In the genomic region with DNA sequence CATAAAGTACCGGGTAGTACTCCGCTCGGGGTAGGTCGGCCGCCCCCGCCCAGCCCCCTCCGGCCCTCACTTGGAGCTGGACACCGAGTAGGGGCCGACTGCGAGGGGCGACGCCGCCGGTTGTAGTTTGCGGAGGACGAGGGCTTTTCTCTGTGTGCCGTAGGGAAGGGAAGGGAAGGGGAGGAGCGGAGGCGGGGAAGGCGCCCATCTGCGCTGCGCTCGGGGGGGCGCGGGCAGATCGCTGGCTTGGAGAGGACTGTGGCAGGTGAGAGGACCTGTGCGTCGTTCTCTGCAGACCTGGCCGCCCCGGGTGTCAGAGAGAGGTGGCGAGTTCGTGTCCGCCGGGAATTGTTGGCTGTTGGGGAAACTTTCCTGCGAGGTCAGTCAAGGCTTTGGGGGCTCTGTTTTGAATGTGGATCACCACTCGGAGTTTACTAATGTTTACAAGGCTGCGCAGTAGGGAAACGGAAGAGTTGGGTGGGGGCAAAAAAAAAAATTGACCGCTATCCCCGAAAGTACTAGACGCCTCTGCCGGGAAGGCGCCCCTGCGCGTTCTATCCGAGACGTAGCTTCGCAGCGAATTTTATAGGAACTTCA, we compare ENCODE assay signal across 8 cellular contexts. TPM values are rescaled to one million over a fixed set of nuclear protein-coding genes. Genes with fewer than 3 reads are reported as not detected.
DNase-seq lines count a peak whose midpoint lies in the region; ATAC-seq and TF ChIP-seq lines count a peak whose summit lies in the region.

No MANE protein-coding gene starts in this region.

- peaks cover 29% of the 10 kb centered on the region for H3K4me1 Mint-ChIP-seq in activated CD8-positive, alpha-beta T cell treated with anti-CD3 and anti-CD28 coated beads, Interleukin-2, amount 10 ng/mL, durations not matched to agents 7 days and 5 days (ENCODE audit: low read depth)
- H3K4me1 Mint-ChIP-seq in naive thymus-derived CD4-positive, alpha-beta T cell = peaks cover 21 to 49% (median 34%) of the 10 kb centered on the region in 7 donors

- peak overlapping the region; percentile 96 to 100 (median 98) for H3K27ac ChIP-seq in esophagus muscularis mucosa (replicated peaks in 1 of 4)
- peak overlapping the region; percentile 92 for H3K27ac ChIP-seq in naive thymus-derived CD4-positive, alpha-beta T cell (ENCODE audit: low read depth, low read length)
- peak overlapping the region; percentile 100 for H3K27ac ChIP-seq in substantia nigra (ENCODE audit: low read depth, low read length, poor library complexity, severe bottlenecking)

- no peak for TF ChIP-seq CTCF in GM12864 (IDR thresholded peaks at IDR 0.05; ENCODE audit: low read depth, low read length, missing control alignments)
- peak in 1 of 3 experiments; percentile 12 for TF ChIP-seq CTCF in esophagus muscularis mucosa (IDR thresholded peaks at IDR 0.05)

- DNase-seq in GM12864 (ENCODE audit: low read depth) (no peak), NCI-H2081 treated with DMSO at 0.1 percent for 48 hours (lab: John Stamatoyannopoulos, UW) (peak; percentile 46), esophagus muscularis mucosa (ENCODE audit: extremely low spot score) (no peak), substantia nigra (lab: John Stamatoyannopoulos, UW) (peak in 41 of 49 donors; percentile 36 to 81 (median 65)), cortex of kidney (lab: John Stamatoyannopoulos, UW) (no peak)
- DNase-seq in activated CD8-positive, alpha-beta T cell treated with anti-CD3 and anti-CD28 coated beads, Interleukin-2, amount 10 ng/mL, durations not matched to agents 7 days and 5 days = peak; percentile 69
- peak in 5 of 9 donors; percentile 42 to 62 (median 53) for DNase-seq in naive thymus-derived CD4-positive, alpha-beta T cell

- no peaks in the 10 kb centered on the region for H3K9me3 Mint-ChIP-seq in activated CD8-positive, alpha-beta T cell treated with anti-CD3 and anti-CD28 coated beads, Interleukin-2, amount 10 ng/mL, durations not matched to agents 7 days and 5 days (ENCODE audit: insufficient read depth)
- H3K9me3 Mint-ChIP-seq in naive thymus-derived CD4-positive, alpha-beta T cell = peaks cover 0 to 12% (median 0%) of the 10 kb centered on the region in 11 donors

- CTCF ChIA-PET in activated CD8-positive, alpha-beta T cell treated with anti-CD3 and anti-CD28 coated beads, Interleukin-2, amount 10 ng/mL, durations not matched to agents 7 days and 5 days (lab: Charles Lee) = interaction anchor here (0.7 to 1.5 kb wide), 4 partner anchors 70 to 671 kb away, joined by 3 to 5 read pairs (median 4); no protein-coding TSS in a partner anchor
- CTCF ChIA-PET in naive thymus-derived CD4-positive, alpha-beta T cell (lab: Charles Lee) = interaction anchor here (0.7 to 1.2 kb wide), 2 partner anchors 11 to 31 kb away, joined by 5 to 7 read pairs; no protein-coding TSS in a partner anchor

- no peaks in the 10 kb centered on the region for H3K9me3 ChIP-seq in esophagus muscularis mucosa
- no peaks in the 10 kb centered on the region for H3K9me3 ChIP-seq in naive thymus-derived CD4-positive, alpha-beta T cell (ENCODE audit: control insufficient read depth in 2 of 3, low read length in 3 of 3)

- peaks cover 22 to 40% (median 34%) of the 10 kb centered on the region in 4 donors for H3K4me1 ChIP-seq in esophagus muscularis mucosa
- peaks cover 0 to 20% of the 10 kb centered on the region in 2 donors for H3K4me1 ChIP-seq in naive thymus-derived CD4-positive, alpha-beta T cell (ENCODE audit: control insufficient read depth in 2 of 2, insufficient read depth in 2 of 2, low read length in 2 of 2)

- no peak for TF ChIP-seq EP300 in esophagus muscularis mucosa (IDR thresholded peaks at IDR 0.05)

- H3K4me3 Mint-ChIP-seq in activated CD8-positive, alpha-beta T cell treated with anti-CD3 and anti-CD28 coated beads, Interleukin-2, amount 10 ng/mL, durations not matched to agents 7 days and 5 days = peak overlapping the region; percentile 91
- H3K4me3 Mint-ChIP-seq in naive thymus-derived CD4-positive, alpha-beta T cell = peak overlapping the region; percentile 93 to 100 (median 98)

- peak; percentile 5 for ATAC-seq in activated CD8-positive, alpha-beta T cell treated with anti-CD3 and anti-CD28 coated beads, Interleukin-2, amount 10 ng/mL, durations not matched to agents 7 days and 5 days
- ATAC-seq in naive thymus-derived CD4-positive, alpha-beta T cell = no peak
- no peak for ATAC-seq in HG02610 (IDR thresholded peaks at IDR 0.05; ENCODE audit: unreplicated experiment)

- H3K27me3 ChIP-seq in esophagus muscularis mucosa = no peaks in the 10 kb centered on the region
- no peaks in the 10 kb centered on the region for H3K27me3 ChIP-seq in naive thymus-derived CD4-positive, alpha-beta T cell (ENCODE audit: control insufficient read depth in 2 of 2, insufficient read depth in 2 of 2, low read length in 2 of 2)

- peak overlapping the region; percentile 87 for H3K4me3 ChIP-seq in GM12864 (ENCODE audit: low read depth, low read length)
- peak overlapping the region; percentile 72 to 96 (median 88) for H3K4me3 ChIP-seq in esophagus muscularis mucosa
- H3K4me3 ChIP-seq in naive thymus-derived CD4-positive, alpha-beta T cell (ENCODE audit: low read length) = peak overlapping the region; percentile 68

- peak; percentile 100 for TF ChIP-seq POLR2A in esophagus muscularis mucosa (IDR thresholded peaks at IDR 0.05; ENCODE audit: low read depth)

- WGBS in esophagus muscularis mucosa = 1% methylated on average over 24 of the region's 49 CpGs

- H3K27me3 Mint-ChIP-seq in activated CD8-positive, alpha-beta T cell treated with anti-CD3 and anti-CD28 coated beads, Interleukin-2, amount 10 ng/mL, durations not matched to agents 7 days and 5 days (ENCODE audit: low read depth) = no peaks in the 10 kb centered on the region
- H3K27me3 Mint-ChIP-seq in naive thymus-derived CD4-positive, alpha-beta T cell = peaks cover 0 to 4% (median 0%) of the 10 kb centered on the region in 5 donors

- intact Hi-C loops in esophagus muscularis mucosa (cut with DNase I) = loop anchor here (10.0 kb wide), 1 partner anchor 200 kb away; a partner anchor contains a TSS
- intact Hi-C loops in naive thymus-derived CD4-positive, alpha-beta T cell (cut with micrococcal nuclease) = loop anchor here (1.0 to 10.0 kb wide), 20 partner anchors 9 to 1874 kb away; a partner anchor contains a TSS

- peaks cover 13% of the 10 kb centered on the region for H3K36me3 Mint-ChIP-seq in activated CD8-positive, alpha-beta T cell treated with anti-CD3 and anti-CD28 coated beads, Interleukin-2, amount 10 ng/mL, durations not matched to agents 7 days and 5 days (ENCODE audit: low read depth)
- peaks cover 0 to 13% (median 3%) of the 10 kb centered on the region in 5 donors for H3K36me3 Mint-ChIP-seq in naive thymus-derived CD4-positive, alpha-beta T cell

- POLR2A ChIA-PET in activated CD8-positive, alpha-beta T cell treated with anti-CD3 and anti-CD28 coated beads, Interleukin-2, amount 10 ng/mL, durations not matched to agents 7 days and 5 days (lab: Charles Lee) = interaction anchor here (0.6 to 2.0 kb wide), 25 partner anchors 9 to 936 kb away, joined by 3 to 28 read pairs (median 4); a partner anchor contains a TSS
- POLR2A ChIA-PET in naive thymus-derived CD4-positive, alpha-beta T cell (lab: Charles Lee) = interaction anchor here (0.6 to 2.2 kb wide), 32 partner anchors 9 to 1891 kb away, joined by 3 to 53 read pairs (median 4); a partner anchor contains a TSS

- H3K36me3 ChIP-seq in esophagus muscularis mucosa = peaks cover 0 to 9% (median 8%) of the 10 kb centered on the region in 4 donors
- peaks cover 0 to 28% (median 0%) of the 10 kb centered on the region in 3 experiments for H3K36me3 ChIP-seq in naive thymus-derived CD4-positive, alpha-beta T cell (ENCODE audit: control insufficient read depth in 2 of 3, insufficient read depth in 3 of 3, low read length in 3 of 3)

- H3K27ac Mint-ChIP-seq in activated CD8-positive, alpha-beta T cell treated with anti-CD3 and anti-CD28 coated beads, Interleukin-2, amount 10 ng/mL, durations not matched to agents 7 days and 5 days = peak overlapping the region; percentile 95
- H3K27ac Mint-ChIP-seq in naive thymus-derived CD4-positive, alpha-beta T cell = peak overlapping the region; percentile 96 to 100 (median 98)

RNA-seq across cellular contexts. Expression of a gene that starts 1.4 kb away (rescaled TPM):
- total RNA-seq in activated CD8-positive, alpha-beta T cell treated with anti-CD3 and anti-CD28 coated beads, Interleukin-2, amount 10 ng/mL, durations not matched to agents 7 days and 5 days = 10 to 100 TPM; 19.8 to 21.4 TPM
- 10 to 100 TPM; 17.2 to 25.5 (median 23.2) TPM for total RNA-seq in esophagus muscularis mucosa
- 10 to 100 TPM; 14.4 to 33.8 (median 21.8) TPM for total RNA-seq in naive thymus-derived CD4-positive, alpha-beta T cell
- polyA plus RNA-seq in naive thymus-derived CD4-positive, alpha-beta T cell = 10 to 100 TPM in 1 of 2 donors, 1 to 10 TPM in 1; 9.1 to 22.2 TPM

RNA-seq across cellular contexts. Expression of a gene that starts 9.0 kb away (rescaled TPM):
- total RNA-seq in activated CD8-positive, alpha-beta T cell treated with anti-CD3 and anti-CD28 coated beads, Interleukin-2, amount 10 ng/mL, durations not matched to agents 7 days and 5 days = 10 to 100 TPM; 73.1 to 79.9 TPM
- 10 to 100 TPM; 32.9 to 56.9 (median 40.2) TPM for total RNA-seq in esophagus muscularis mucosa
- 100 to 1,000 TPM in 2 of 5 experiments, 10 to 100 TPM in 3; 73.1 to 106 (median 89.7) TPM for total RNA-seq in naive thymus-derived CD4-positive, alpha-beta T cell
- polyA plus RNA-seq in naive thymus-derived CD4-positive, alpha-beta T cell = 10 to 100 TPM; 28.6 to 43.1 TPM

Comparison
In these comparisons a context has a peak if more than half of its experiments do, and no peak if none do; other contexts are left out.
1. DNase-seq: peak in NCI-H2081 treated with DMSO at 0.1 percent for 48 hours (single experiment), activated CD8-positive, alpha-beta T cell treated with anti-CD3 and anti-CD28 coated beads, Interleukin-2, amount 10 ng/mL, durations not matched to agents 7 days and 5 days (single experiment), naive thymus-derived CD4-positive, alpha-beta T cell (5 of 9) and substantia nigra (41 of 49); none in GM12864 (single experiment), esophagus muscularis mucosa (single experiment) and cortex of kidney (single experiment).
2. Peak in every context shown above with its lines, with median percentiles within 50 percentile points of each other: H3K4me3 ChIP-seq and H3K27ac ChIP-seq.